ENCODE assay signal across 8 cellular contexts in genomic region chr12:51172515-51173431, GRCh38. TPM values are rescaled to one million over a fixed set of nuclear protein-coding genes. Genes with fewer than 3 reads are reported as not detected.
DNase-seq lines count a peak whose midpoint lies in the region; ATAC-seq and TF ChIP-seq lines count a peak whose summit lies in the region.

Gene TFCP2 (minus strand): TSS chr12:51173135. CDS start chr12:51172422, 713 bp downstream.

- ATAC-seq in HG02763 (IDR thresholded peaks at IDR 0.05; ENCODE audit: unreplicated experiment) (peak; percentile 91), heart left ventricle (peak; percentile 99)

- no peak for TF ChIP-seq CTCF in GM12875 (IDR thresholded peaks at IDR 0.05; ENCODE audit: borderline replicate concordance, insufficient read depth, low read depth, low read length)
- peak in 1 of 6 experiments; percentile 6 for TF ChIP-seq CTCF in adrenal gland (IDR thresholded peaks at IDR 0.05)
- TF ChIP-seq CTCF in heart left ventricle (IDR thresholded peaks at IDR 0.05): no peak
- TF ChIP-seq CTCF in transverse colon (IDR thresholded peaks at IDR 0.05): no peak

- TF ChIP-seq EP300 in transverse colon (IDR thresholded peaks at IDR 0.05; ENCODE audit: low read depth): no peak

- TF ChIP-seq POLR2A in adrenal gland (IDR thresholded peaks at IDR 0.05): peak; percentile 24 to 86
- no peak for TF ChIP-seq POLR2A in heart left ventricle (IDR thresholded peaks at IDR 0.05)
- TF ChIP-seq POLR2A in transverse colon (IDR thresholded peaks at IDR 0.05): peak; percentile 78

- H3K27me3 ChIP-seq in adrenal gland: no peaks in the 10 kb centered on the region
- no peaks in the 10 kb centered on the region for H3K27me3 ChIP-seq in heart left ventricle
- no peaks in the 10 kb centered on the region for H3K27me3 ChIP-seq in transverse colon

- 1 to 3% (median 2%) methylated on average over 21 to 58 of the region's 58 CpGs for WGBS in adrenal gland, 4 donors
- 0 to 2% (median 1%) methylated on average over 35 to 58 of the region's 58 CpGs for WGBS in heart left ventricle, 4 donors
- WGBS in transverse colon (ENCODE audit: low coverage in 1 of 2), 2 donors: 0% methylated on average over 11 to 57 of the region's 58 CpGs

- H3K4me3 ChIP-seq in GM12875 (ENCODE audit: low read depth, low read length) (peak within 1 kb of the TSS; percentile 58), adrenal gland (peak within 1 kb of the TSS; percentile 65 to 97 (median 92)), heart left ventricle (peak within 1 kb of the TSS; percentile 24 to 88 (median 74)), transverse colon (peak within 1 kb of the TSS; percentile 65 to 86 (median 74))

- no peaks in the 10 kb centered on the region for H3K9me3 ChIP-seq in adrenal gland (replicated peaks in 1 of 3)
- H3K9me3 ChIP-seq in heart left ventricle: no peaks in the 10 kb centered on the region
- no peaks in the 10 kb centered on the region for H3K9me3 ChIP-seq in transverse colon

- peaks cover 10 to 21% of the 10 kb centered on the region in 2 donors for H3K4me1 ChIP-seq in adrenal gland (replicated peaks in 1 of 2)
- H3K4me1 ChIP-seq in heart left ventricle: peaks cover 0 to 34% (median 16%) of the 10 kb centered on the region in 12 donors
- H3K4me1 ChIP-seq in transverse colon: peaks cover 0 to 26% (median 17%) of the 10 kb centered on the region in 4 donors

- peak; percentile 82 for DNase-seq in NCI-H1436 treated with DMSO at 0.1 percent for 48 hours (lab: John Stamatoyannopoulos, UW)
- peak; percentile 95 to 99 (median 98) for DNase-seq in adrenal gland
- DNase-seq in heart left ventricle: peak; percentile 97 to 99 (median 98)
- peak; percentile 94 for DNase-seq in pons (ENCODE audit: low spot score)
- peak; percentile 97 for DNase-seq in transverse colon

- H3K36me3 ChIP-seq in adrenal gland (replicated peaks in 1 of 2): no peaks in the 10 kb centered on the region
- H3K36me3 ChIP-seq in heart left ventricle: no peaks in the 10 kb centered on the region
- no peaks in the 10 kb centered on the region for H3K36me3 ChIP-seq in transverse colon

- in situ Hi-C loops in transverse colon (cut with MboI; ENCODE audit: low pct_ligation_motif_present in 1 of 4, low pct_unique_long_range_greater_than_20kb in 1 of 4, low sequenced_read_pairs in 3 of 4): no loop called here

- intact Hi-C loops in T-helper 1 cell treated with Interleukin-12 subunit alpha and Interleukin-12 subunit beta and Interleukin-4 antibody, amounts not matched to agents 30 ng/mL and 1 ng/mL, for 36 hours (cut with micrococcal nuclease): loop anchor here (1.0 to 5.0 kb wide), 13 partner anchors 16 to 772 kb away; partner anchors contain the start of genes CSRNP2, DAZAP2, LARP4 and LETMD1
- intact Hi-C loops in adrenal gland (cut with DNase I) (no loop called here), heart left ventricle (cut with DNase I) (loop anchor here in 4 of 10 donors (1.0 to 5.0 kb wide), 5 partner anchors 44 to 66 kb away; partner anchors contain the start of genes POU6F1 (in 3 of the 4) and DAZAP2 (in 2 of the 4)), transverse colon (cut with DNase I; ENCODE audit: low total_unique reads) (no loop called here)

- H3K27ac ChIP-seq in adrenal gland (peak within 1 kb of the TSS; percentile 96 to 100 (median 98)), heart left ventricle (peak within 1 kb of the TSS; percentile 86 to 98 (median 94)), transverse colon (peak within 1 kb of the TSS; percentile 94 to 99 (median 96))

RNA-seq across cellular contexts. Expression of gene TFCP2, which starts in this region (rescaled TPM):
- 40.2 and 45.1 TPM in 2 replicates for total RNA-seq in T-helper 1 cell treated with Interleukin-12 subunit alpha and Interleukin-12 subunit beta and Interleukin-4 antibody, amounts not matched to agents 30 ng/mL and 1 ng/mL, for 36 hours
- total RNA-seq in adrenal gland (10 to 100 TPM in 7 of 8 donors, 1 to 10 TPM in 1; 9.4 to 28.5 (median 20.1) TPM), heart left ventricle (10 to 100 TPM; 10.8 to 28.8 (median 20.7) TPM), transverse colon (10 to 100 TPM; 13.5 to 20.5 (median 15.4) TPM)
- polyA plus RNA-seq in adrenal gland (10 to 100 TPM; 11.1 to 28.7 (median 11.5) TPM), heart left ventricle (10 to 100 TPM in 1 of 2 donors, 1 to 10 TPM in 1; 8.3 to 18.5 TPM)

Comparison
In these comparisons a context has a peak if more than half of its experiments do, and no peak if none do; other contexts are left out.
1. Peak in every context shown above with its lines: DNase-seq, ATAC-seq, H3K4me3 ChIP-seq and H3K27ac ChIP-seq.
2. POLR2A ChIP-seq: peak in adrenal gland (2 of 2) and transverse colon (single experiment); none in heart left ventricle (0 of 2).